In genomic region chr1:221810406-221810805, GRCh38 we compare ENCODE assay signal across 13 cellular contexts.
DNase-seq lines count a peak whose midpoint lies in the region; ATAC-seq and TF ChIP-seq lines count a peak whose summit lies in the region.
"Had no signal": no experiment of that assay in that cellular context is flagged by ENCODE, and none has a peak within 500 bp of the region (broad histone marks: within the 10 kb centered on the region; RNA-seq: fewer than 3 reads in every experiment).

No MANE protein-coding gene starts in this region.

- no peaks in the 10 kb centered on the region for H3K9me3 ChIP-seq in SK-N-SH
- H3K9me3 ChIP-seq in tibial artery: no peaks in the 10 kb centered on the region
- H3K9me3 ChIP-seq: Peyer's patch had no signal

- peak overlapping the region; percentile 36 for H3K4me3 Mint-ChIP-seq in stimulated activated memory B cell treated with anti-CD40 and anti-IgM and Interleukin-4, amounts not matched to agents 10 μg/mL and 1 μg/mL and 100 μg/mL, for 72 hours
- H3K4me3 Mint-ChIP-seq: activated naive CD4-positive, alpha-beta T cell treated with anti-CD3 and anti-CD28 coated beads, Interleukin-2, amount 10 ng/mL, durations not matched to agents 7 days and 5 days; nephron progenitor cell had no signal

- TF ChIP-seq CTCF in SK-N-SH (IDR thresholded peaks at IDR 0.05) (no peak), tibial artery (IDR thresholded peaks at IDR 0.05) (no peak)

- intact Hi-C loops in tibial artery (cut with DNase I; ENCODE audit: low total_unique reads): no loop called here

- H3K9ac ChIP-seq in SK-N-SH: no peak overlapping the region

- DNase-seq in activated CD4-positive, CD25-positive, alpha-beta regulatory T cell treated with anti-CD3 and anti-CD28 coated beads, Interleukin-2, amount 50 U/mL, for 72 hours: no peak
- no peak for DNase-seq in SK-N-SH
- DNase-seq in tibial artery: no peak
- DNase-seq in cerebellar cortex (ENCODE audit: low spot score): no peak
- DNase-seq: activated naive CD4-positive, alpha-beta T cell treated with anti-CD3 and anti-CD28 coated beads, Interleukin-2, amount 10 ng/mL, durations not matched to agents 7 days and 5 days; KBM-7; kidney glomerular epithelial cell; nephron progenitor cell; Peyer's patch had no signal

- H3K27ac ChIP-seq in SK-N-SH (ENCODE audit: low read depth in 2 of 2, low read length in 1 of 2) (peak overlapping the region in 1 of 2 experiments; percentile 69; a peak in 2 of 4 replicates), tibial artery (no peak overlapping the region)
- H3K27ac ChIP-seq: Peyer's patch had no signal

- peaks cover 50% of the 10 kb centered on the region for H3K4me1 Mint-ChIP-seq in stimulated activated memory B cell treated with anti-CD40 and anti-IgM and Interleukin-4, amounts not matched to agents 10 μg/mL and 1 μg/mL and 100 μg/mL, for 72 hours
- H3K4me1 Mint-ChIP-seq: nephron progenitor cell had no signal

- H4K20me1 ChIP-seq in SK-N-SH (ENCODE audit: insufficient read depth): no peaks in the 10 kb centered on the region

- H3K4me1 ChIP-seq in SK-N-SH (ENCODE audit: control insufficient read depth in 1 of 2, insufficient read depth in 2 of 2, low read depth in 1 of 2, low read length in 1 of 2) (peaks cover 7 to 13% of the 10 kb centered on the region in 2 experiments; a peak in 3 of 4 replicates), tibial artery (no peaks in the 10 kb centered on the region)
- H3K4me1 ChIP-seq: Peyer's patch had no signal

- TF ChIP-seq RAD21 in SK-N-SH (IDR thresholded peaks at IDR 0.05; ENCODE audit: low read length): no peak

- H3K27ac Mint-ChIP-seq in stimulated activated memory B cell treated with anti-CD40 and anti-IgM and Interleukin-4, amounts not matched to agents 10 μg/mL and 1 μg/mL and 100 μg/mL, for 72 hours: peak overlapping the region; percentile 70
- H3K27ac Mint-ChIP-seq: activated naive CD4-positive, alpha-beta T cell treated with anti-CD3 and anti-CD28 coated beads, Interleukin-2, amount 10 ng/mL, durations not matched to agents 7 days and 5 days had no signal

- peak; percentile 16 to 39 for ATAC-seq in activated CD4-positive, CD25-positive, alpha-beta regulatory T cell treated with anti-CD3 and anti-CD28 coated beads, Interleukin-2, amount 50 U/mL, for 24 hours
- ATAC-seq in esophagus mucosa: peak; percentile 74
- ATAC-seq in stimulated activated memory B cell treated with anti-CD40 and anti-IgM and Interleukin-4, amounts not matched to agents 10 μg/mL and 1 μg/mL and 100 μg/mL, for 72 hours: no peak
- ATAC-seq in GM18519 (IDR thresholded peaks at IDR 0.05; ENCODE audit: low FRiP score, unreplicated experiment): no peak

- peak in 1 of 2 experiments; percentile 77; a peak in 2 of 4 replicates for TF ChIP-seq EP300 in SK-N-SH (IDR thresholded peaks at IDR 0.05; ENCODE audit: borderline replicate concordance in 1 of 2, low read depth in 1 of 2, low read length in 1 of 2)

- no peaks in the 10 kb centered on the region for H3K9me2 ChIP-seq in SK-N-SH

- 41% methylated on average over 2 of the region's 2 CpGs for WGBS in SK-N-SH (ENCODE audit: low lambda C conversion rate)

- H3K4me3 ChIP-seq in SK-N-SH (ENCODE audit: low read depth in 2 of 2, low read length in 1 of 2): no peak overlapping the region
- no peak overlapping the region for H3K4me3 ChIP-seq in tibial artery
- H3K4me3 ChIP-seq: Peyer's patch had no signal

- no peaks in the 10 kb centered on the region for H3K36me3 Mint-ChIP-seq in stimulated activated memory B cell treated with anti-CD40 and anti-IgM and Interleukin-4, amounts not matched to agents 10 μg/mL and 1 μg/mL and 100 μg/mL, for 72 hours

- POLR2A ChIA-PET in SK-N-SH (lab: Yijun Ruan, JAX): interaction anchor here (0.6 kb wide), 1 partner anchor 70 kb away, joined by 3 read pairs; no protein-coding TSS in a partner anchor

- CTCF ChIA-PET in SK-N-SH (lab: Yijun Ruan, JAX): interaction anchor here (1.5 kb wide), 1 partner anchor 9 kb away, joined by 4 read pairs; no protein-coding TSS in a partner anchor

- peaks cover 3% of the 10 kb centered on the region for H3K9me3 Mint-ChIP-seq in stimulated activated memory B cell treated with anti-CD40 and anti-IgM and Interleukin-4, amounts not matched to agents 10 μg/mL and 1 μg/mL and 100 μg/mL, for 72 hours
- H3K9me3 Mint-ChIP-seq: activated naive CD4-positive, alpha-beta T cell treated with anti-CD3 and anti-CD28 coated beads, Interleukin-2, amount 10 ng/mL, durations not matched to agents 7 days and 5 days; nephron progenitor cell had no signal

- no peaks in the 10 kb centered on the region for H3K79me2 ChIP-seq in SK-N-SH (ENCODE audit: insufficient read depth)

- no peaks in the 10 kb centered on the region for H3K27me3 Mint-ChIP-seq in stimulated activated memory B cell treated with anti-CD40 and anti-IgM and Interleukin-4, amounts not matched to agents 10 μg/mL and 1 μg/mL and 100 μg/mL, for 72 hours

- H3K4me2 ChIP-seq in SK-N-SH: peak overlapping the region; percentile 12; the same call in 1 of the 2 replicates

- H3K27me3 ChIP-seq in SK-N-SH (ENCODE audit: insufficient read depth) (no peaks in the 10 kb centered on the region), tibial artery (no peaks in the 10 kb centered on the region)
- H3K27me3 ChIP-seq: Peyer's patch had no signal

- H3F3A ChIP-seq in SK-N-SH (replicated peaks; ENCODE audit: insufficient read depth): peaks cover 13% of the 10 kb centered on the region

- H3K36me3 ChIP-seq in SK-N-SH (replicated peaks in 1 of 2; ENCODE audit: control insufficient read depth in 1 of 2, insufficient read depth in 2 of 2, low read length in 1 of 2) (no peaks in the 10 kb centered on the region), tibial artery (no peaks in the 10 kb centered on the region)
- H3K36me3 ChIP-seq: Peyer's patch had no signal

- H2AFZ ChIP-seq in SK-N-SH (ENCODE audit: low read depth): peak overlapping the region; percentile 62; the same call in 1 of the 2 replicates

TF ChIP-seq in SK-N-SH, 30 proteins besides CTCF, POLR2A, EP300 and RAD21 (continues in another document):
- no peak for TF ChIP-seq GATA2 (CRISPR knock-in tag; IDR thresholded peaks at IDR 0.05)
- TF ChIP-seq, protein P1, sequence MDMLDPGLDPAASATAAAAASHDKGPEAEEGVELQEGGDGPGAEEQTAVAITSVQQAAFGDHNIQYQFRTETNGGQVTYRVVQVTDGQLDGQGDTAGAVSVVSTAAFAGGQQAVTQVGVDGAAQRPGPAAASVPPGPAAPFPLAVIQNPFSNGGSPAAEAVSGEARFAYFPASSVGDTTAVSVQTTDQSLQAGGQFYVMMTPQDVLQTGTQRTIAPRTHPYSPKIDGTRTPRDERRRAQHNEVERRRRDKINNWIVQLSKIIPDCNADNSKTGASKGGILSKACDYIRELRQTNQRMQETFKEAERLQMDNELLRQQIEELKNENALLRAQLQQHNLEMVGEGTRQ (IDR thresholded peaks at IDR 0.05; ENCODE audit: borderline replicate concordance, low read depth, low read length): no peak
- TF ChIP-seq IRF3 (IDR thresholded peaks at IDR 0.05; ENCODE audit: low read depth, low read length): no peak
- no peak for TF ChIP-seq SMC3 (IDR thresholded peaks at IDR 0.05; ENCODE audit: low read depth, low read length)
- TF ChIP-seq POLR2AphosphoS5 (IDR thresholded peaks at IDR 0.05; ENCODE audit: low read depth, low read length): no peak
- TF ChIP-seq ZBTB33 (IDR thresholded peaks at IDR 0.05; ENCODE audit: borderline replicate concordance, low read depth): no peak
- TF ChIP-seq FOXJ3 (CRISPR knock-in tag; IDR thresholded peaks at IDR 0.05): no peak
- 0 out of 2 replicates have a peak, but pooled peaks have one; percentile 37 for TF ChIP-seq ELF1 (IDR thresholded peaks at IDR 0.05)
- TF ChIP-seq YY1 (IDR thresholded peaks at IDR 0.05; ENCODE audit: low read depth): 0 out of 2 replicates have a peak, but pooled peaks have one; percentile 37
- TF ChIP-seq TCF12 (IDR thresholded peaks at IDR 0.05): peak; percentile 74
- TF ChIP-seq GABPA (IDR thresholded peaks at IDR 0.05; ENCODE audit: low read depth): no peak
- TF ChIP-seq MEF2A (IDR thresholded peaks at IDR 0.05; ENCODE audit: borderline replicate concordance, low read depth): no peak
- peak; percentile 45; the same call in 1 of the 2 replicates for TF ChIP-seq NFIC (IDR thresholded peaks at IDR 0.05; ENCODE audit: borderline replicate concordance)

Comparison
In these comparisons a context has a peak if more than half of its experiments do, and no peak if none do; other contexts are left out.
1. ATAC-seq: peak in activated CD4-positive, CD25-positive, alpha-beta regulatory T cell treated with anti-CD3 and anti-CD28 coated beads, Interleukin-2, amount 50 U/mL, for 24 hours (2 of 2) and esophagus mucosa (single experiment); none in stimulated activated memory B cell treated with anti-CD40 and anti-IgM and Interleukin-4, amounts not matched to agents 10 μg/mL and 1 μg/mL and 100 μg/mL, for 72 hours (single experiment) and GM18519 (single experiment).